Comparison of ENCODE assay signal across 33 cellular contexts in genomic region chrX:115289465-115289864, GRCh38. TPM values are rescaled to one million over a fixed set of nuclear protein-coding genes. Genes with fewer than 3 reads are reported as not detected.
"Had no signal": no experiment of that assay in that cellular context is flagged by ENCODE, and none has a peak within 500 bp of the region (broad histone marks: within the 10 kb centered on the region; RNA-seq: fewer than 3 reads in every experiment).

Gene LUZP4, plus strand, starts transcription at chrX:115289715. Its CDS starts 45 bp downstream, at chrX:115289760.

- H3K4me1 ChIP-seq: ascending aorta had no signal

- ATAC-seq: activated CD8-positive, alpha-beta memory T cell treated with anti-CD3 and anti-CD28 coated beads, Interleukin-2, amount 10 ng/mL, durations not matched to agents 7 days and 5 days; activated CD8-positive, alpha-beta T cell treated with anti-CD3 and anti-CD28 coated beads for 36 hours; activated naive CD8-positive, alpha-beta T cell treated with anti-CD3 and anti-CD28 coated beads, Interleukin-2, amount 50 U/mL, for 24 hours had no signal

- H3K9me3 ChIP-seq: ascending aorta had no signal

- DNase-seq: activated B cell treated with CpG ODN at 0.5 μM for 24 hours; activated CD4-positive, alpha-beta memory T cell treated with anti-CD3 and anti-CD28 coated beads for 36 hours; activated CD4-positive, alpha-beta T cell treated with anti-CD3 and anti-CD28 coated beads for 4 hours; activated CD4-positive, alpha-beta T cell treated with anti-CD3 and anti-CD28 coated beads, Interleukin-2, amount 10 ng/mL, durations not matched to agents 24 days and 14 days; activated CD4-positive, alpha-beta T cell treated with anti-CD3 and anti-CD28 coated beads, Interleukin-2, amount 50 U/mL, for 1 hour; activated CD4-positive, alpha-beta T cell treated with anti-CD3 and anti-CD28 coated beads, Interleukin-2, amount 50 U/mL, for 4 hours; activated CD4-positive, CD25-positive, alpha-beta regulatory T cell treated with anti-CD3 and anti-CD28 coated beads, Interleukin-2, amount 50 U/mL, for 72 hours; activated CD8-positive, alpha-beta memory T cell treated with anti-CD3 and anti-CD28 coated beads for 24 hours; activated CD8-positive, alpha-beta memory T cell treated with anti-CD3 and anti-CD28 coated beads, Interleukin-2, amount 10 ng/mL, durations not matched to agents 7 days and 5 days; activated CD8-positive, alpha-beta memory T cell treated with anti-CD3 and anti-CD28 coated beads, Interleukin-2, amount 50 U/mL, for 48 hours; activated CD8-positive, alpha-beta T cell treated with anti-CD3 and anti-CD28 coated beads for 36 hours; activated effector memory CD4-positive, alpha-beta T cell treated with Interleukin-2 at 50 U/mL for 16 hours; activated gamma-delta T cell; activated naive CD4-positive, alpha-beta T cell treated with anti-CD3 and anti-CD28 coated beads, Interleukin-2, amount 10 ng/mL, durations not matched to agents 7 days and 5 days; activated naive CD4-positive, alpha-beta T cell treated with Interleukin-2 at 50 U/mL for 16 hours; activated naive CD8-positive, alpha-beta T cell treated with anti-CD3 and anti-CD28 coated beads, Interleukin-2, amount 10 ng/mL, durations not matched to agents 7 days and 5 days; activated naive CD8-positive, alpha-beta T cell treated with anti-CD3 and anti-CD28 coated beads, Interleukin-2, amount 50 U/mL, for 24 hours; activated T-cell treated with anti-CD3 and anti-CD28 coated beads, Interleukin-2, amount 50 U/mL, for 24 hours; activated T-cell treated with anti-CD3 and anti-CD28 coated beads, Interleukin-2, amount 50 U/mL, for 48 hours; amygdala; anterior cingulate cortex; caudate nucleus; cerebellar nuclear complex; T-helper 1 cell; T-helper 2 cell; T-helper 9 cell had no signal

- H3K4me3 ChIP-seq: ascending aorta, cardiac muscle cell had no signal

- H3K27ac ChIP-seq: ascending aorta, cardiac muscle cell, VCaP had no signal

- H3K36me3 ChIP-seq: ascending aorta, cardiac muscle cell had no signal

- H3K27me3 ChIP-seq: ascending aorta, cardiac muscle cell had no signal

RNA-seq across cellular contexts. Expression of gene LUZP4, which starts in this region (rescaled TPM):
- total RNA-seq: activated B cell treated with CpG ODN at 0.5 μM for 24 hours; activated CD4-positive, alpha-beta memory T cell treated with anti-CD3 and anti-CD28 coated beads for 36 hours; activated CD4-positive, alpha-beta T cell treated with anti-CD3 and anti-CD28 coated beads, Interleukin-2, amount 10 ng/mL, durations not matched to agents 24 days and 14 days; activated CD8-positive, alpha-beta memory T cell treated with anti-CD3 and anti-CD28 coated beads, Interleukin-2, amount 10 ng/mL, durations not matched to agents 7 days and 5 days; activated CD8-positive, alpha-beta T cell treated with anti-CD3 and anti-CD28 coated beads for 36 hours; activated naive CD8-positive, alpha-beta T cell treated with anti-CD3 and anti-CD28 coated beads, Interleukin-2, amount 10 ng/mL, durations not matched to agents 7 days and 5 days; activated T-helper 2 cell treated with anti-CD3 and anti-CD28 coated beads, Interferon-gamma antibody, Interleukin-2, Interleukin-4, amounts not matched to agents 10 μg/mL and 5 μg/mL and 100 μg/mL, durations not matched to agents 14 hours and 24 hours and 36 hours; ascending aorta; bronchial epithelial cell; cardiac muscle cell; chondrocyte had no signal
- polyA plus RNA-seq: adipose tissue, cardiac muscle cell had no signal
